8 cellular contexts compared by ENCODE assay signal in the genomic region with DNA sequence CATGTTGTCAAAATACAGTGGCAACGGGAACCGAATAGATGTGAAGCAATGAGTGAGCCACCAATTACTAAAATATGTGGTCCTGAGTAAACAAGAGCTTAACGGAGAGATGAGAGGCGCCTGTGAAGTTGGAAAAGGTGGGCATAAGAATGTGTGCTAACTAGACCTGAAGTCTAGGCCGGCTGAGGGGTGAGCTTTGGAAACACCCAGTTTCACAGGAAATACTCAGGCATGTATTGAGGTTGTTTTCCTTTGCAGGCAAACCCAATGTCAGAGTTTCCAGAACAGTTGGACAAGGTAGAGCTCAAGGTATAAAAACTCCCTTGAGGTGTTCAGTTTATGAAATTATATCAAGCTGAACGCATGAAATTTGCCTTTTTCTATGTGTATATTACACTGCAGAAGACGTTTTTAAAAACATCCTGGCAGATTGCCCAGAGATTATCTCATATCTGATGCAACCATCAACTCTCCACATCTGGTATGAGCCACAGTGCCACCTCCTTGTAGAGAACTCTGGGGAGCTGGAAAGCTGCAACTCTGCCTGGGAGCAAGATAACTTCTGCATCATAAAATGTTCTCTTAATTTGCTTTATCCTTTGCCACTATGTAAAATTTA. TPM values are rescaled to one million over a fixed set of nuclear protein-coding genes. Genes with fewer than 3 reads are reported as not detected.
DNase-seq lines count a peak whose midpoint lies in the region; FAIRE-seq and TF ChIP-seq lines count a peak whose summit lies in the region.

No MANE protein-coding gene starts in this region.

- H3K4me1 Mint-ChIP-seq in astrocyte (ENCODE audit: low read depth, unreplicated experiment): peaks cover 13% of the 10 kb centered on the region

- peaks cover 20% of the 10 kb centered on the region for H3K4me1 ChIP-seq in astrocyte (ENCODE audit: insufficient read depth, low read length)

- CTCF ChIA-PET in HEK293T (lab: Yijun Ruan, JAX): no interaction called here

- no peaks in the 10 kb centered on the region for H4K20me1 ChIP-seq in astrocyte (ENCODE audit: insufficient read depth, low read length)

- peak; percentile 11 for DNase-seq in stimulated activated CD4-positive, alpha-beta T cell treated with anti-CD3 and anti-CD28 coated beads, Interleukin-15, amount 100 ng/mL, for 24 hours
- DNase-seq in stimulated activated CD4-positive, alpha-beta T cell treated with anti-CD3 and anti-CD28 coated beads, Interleukin-4, amount 100 ng/mL, for 24 hours: no peak
- DNase-seq in NCI-H2171 treated with DMSO at 0.1 percent for 48 hours (lab: John Stamatoyannopoulos, UW): peak; percentile 85
- peak; percentile 56 for DNase-seq in astrocyte (ENCODE audit: low read depth)
- DNase-seq in skeletal muscle cell (ENCODE audit: low read depth): peak; percentile 87
- DNase-seq in HEK293T (ENCODE audit: extremely low spot score): no peak
- DNase-seq in GM19240 (ENCODE audit: insufficient read length, low spot score): no peak
- no peak for DNase-seq in iPS-NIHi11 (ENCODE audit: low spot score)

- no peaks in the 10 kb centered on the region for H3K36me3 ChIP-seq in astrocyte (ENCODE audit: insufficient read depth, low read length)

- H3K4me3 Mint-ChIP-seq in astrocyte (ENCODE audit: unreplicated experiment): no peak overlapping the region

- no peak overlapping the region for H3K9ac ChIP-seq in astrocyte (ENCODE audit: low read length)

- H3K27me3 ChIP-seq in astrocyte (ENCODE audit: insufficient read depth, low read length): no peaks in the 10 kb centered on the region

- no peak for FAIRE-seq in astrocyte (lab: Jason Lieb, UNC)

- no peak overlapping the region for H3K27ac ChIP-seq in astrocyte (ENCODE audit: low read depth, low read length)

- H3K79me2 ChIP-seq in astrocyte (ENCODE audit: insufficient read depth, low read length): no peaks in the 10 kb centered on the region

- no peak overlapping the region for H3K4me3 ChIP-seq in astrocyte (ENCODE audit: insufficient read depth, low read depth, low read length)
- no peak overlapping the region for H3K4me3 ChIP-seq in skeletal muscle cell (ENCODE audit: low read depth, low read length)

- H2AFZ ChIP-seq in astrocyte (ENCODE audit: low read depth, low read length): peak overlapping the region; percentile 20

- no peaks in the 10 kb centered on the region for H3K9me3 ChIP-seq in astrocyte (ENCODE audit: insufficient read depth, low read depth, low read length)

- H3K27ac Mint-ChIP-seq in astrocyte (ENCODE audit: unreplicated experiment): peak overlapping the region; percentile 89

- H3K36me3 Mint-ChIP-seq in astrocyte (ENCODE audit: low read depth, unreplicated experiment): no peaks in the 10 kb centered on the region

- POLR2A ChIA-PET in HEK293T (lab: Yijun Ruan, JAX): no interaction called here

- no peak for TF ChIP-seq CTCF in astrocyte (IDR thresholded peaks at IDR 0.05; ENCODE audit: insufficient read depth, low read depth, low read length)

- no peaks in the 10 kb centered on the region for H3K9me3 Mint-ChIP-seq in astrocyte (ENCODE audit: unreplicated experiment)

- H3K27me3 Mint-ChIP-seq in astrocyte (ENCODE audit: low read depth, unreplicated experiment): no peaks in the 10 kb centered on the region

- peak overlapping the region; percentile 19 for H3K4me2 ChIP-seq in astrocyte (ENCODE audit: low read length)

TF ChIP-seq in HEK293T, 16 proteins besides CTCF, POLR2A, EP300 and RAD21:
- TF ChIP-seq BHLHE40 (IDR thresholded peaks at IDR 0.05; ENCODE audit: borderline replicate concordance): no peak

RNA-seq across cellular contexts. Expression of gene WDSUB1, which starts 3.9 kb away (rescaled TPM):
- 4.4 and 5.4 TPM in 2 replicates for total RNA-seq in astrocyte

Comparison
In these comparisons a context has a peak if more than half of its experiments do, and no peak if none do; other contexts are left out.
1. DNase-seq: peak in stimulated activated CD4-positive, alpha-beta T cell treated with anti-CD3 and anti-CD28 coated beads, Interleukin-15, amount 100 ng/mL, for 24 hours (single experiment), NCI-H2171 treated with DMSO at 0.1 percent for 48 hours (single experiment), astrocyte (single experiment) and skeletal muscle cell (single experiment); none in stimulated activated CD4-positive, alpha-beta T cell treated with anti-CD3 and anti-CD28 coated beads, Interleukin-4, amount 100 ng/mL, for 24 hours (single experiment), HEK293T (single experiment), GM19240 (single experiment) and iPS-NIHi11 (single experiment).